22 cellular contexts compared by ENCODE assay signal in genomic region chr22:47048123-47049077, GRCh38.
DNase-seq lines count a peak whose midpoint lies in the region; ATAC-seq and TF ChIP-seq lines count a peak whose summit lies in the region.
"Had no signal": no experiment of that assay in that cellular context is flagged by ENCODE, and none has a peak within 500 bp of the region (broad histone marks: within the 10 kb centered on the region; RNA-seq: fewer than 3 reads in every experiment).

No MANE protein-coding gene starts in this region.

- no peaks in the 10 kb centered on the region for H3K9me3 Mint-ChIP-seq in stimulated activated memory B cell treated with anti-CD40 and anti-IgM and Interleukin-4, amounts not matched to agents 10 μg/mL and 1 μg/mL and 100 μg/mL, for 72 hours
- H3K9me3 Mint-ChIP-seq: activated CD4-positive, alpha-beta memory T cell treated with anti-CD3 and anti-CD28 coated beads, Interleukin-2, amount 10 ng/mL, durations not matched to agents 7 days and 5 days; activated T-cell treated with anti-CD3 and anti-CD28 coated beads, Interleukin-2, amount 50 U/mL, for 72 hours; HFFc6; IgD-negative memory B cell had no signal

- H3K27ac ChIP-seq in RWPE1 (peak overlapping the region; percentile 54), left lung (no peak overlapping the region), MM.1S (ENCODE audit: low read length) (no peak overlapping the region)
- H3K27ac ChIP-seq: SJSA1 had no signal

- intact Hi-C loops in Right ventricle myocardium inferior (cut with DNase I) (no loop called here), cardiac septum (cut with DNase I) (no loop called here), left lung (cut with DNase I) (no loop called here)

- no peaks in the 10 kb centered on the region for H3K27me3 ChIP-seq in left lung
- no peaks in the 10 kb centered on the region for H3K27me3 ChIP-seq in MM.1S (replicated peaks; ENCODE audit: insufficient read depth, low read length)
- H3K27me3 ChIP-seq: SJSA1 had no signal

- H2AFZ ChIP-seq in MM.1S (ENCODE audit: low read length): no peak overlapping the region

- POLR2A ChIA-PET in RWPE1 (lab: Yijun Ruan, JAX; ENCODE audit: low non-redundant PET): no interaction called here

- H3K4me3 ChIP-seq in left lung (no peak overlapping the region), MM.1S (ENCODE audit: low read length) (no peak overlapping the region)
- H3K4me3 ChIP-seq: SJSA1 had no signal

- peak; percentile 17 for DNase-seq in Right ventricle myocardium inferior (ENCODE audit: missing footprints)
- DNase-seq in cardiac septum (ENCODE audit: low spot score): no peak
- DNase-seq in RWPE1 (ENCODE audit: low spot score): no peak
- DNase-seq in left lung: peak; percentile 22 to 60
- no peak for DNase-seq in NCI-H146 treated with DMSO at 0.1 percent for 48 hours (lab: John Stamatoyannopoulos, UW; ENCODE audit: unreplicated experiment)
- DNase-seq in MM.1S: no peak
- DNase-seq: activated CD4-positive, alpha-beta memory T cell treated with anti-CD3 and anti-CD28 coated beads, Interleukin-2, amount 10 ng/mL, durations not matched to agents 7 days and 5 days; activated CD4-positive, CD25-positive, alpha-beta regulatory T cell; activated T-cell treated with anti-CD3 and anti-CD28 coated beads, Interleukin-2, amount 50 U/mL, for 72 hours; cortex of kidney; DMS 273 treated with DMSO at 0.1 percent for 48 hours; GDM1; HFFc6; NCI-H187; NCI-H446; T-helper 17 cell had no signal

- peaks cover 0 to 1% of the 10 kb centered on the region in 2 donors for H3K36me3 ChIP-seq in left lung
- no peaks in the 10 kb centered on the region for H3K36me3 ChIP-seq in MM.1S (replicated peaks; ENCODE audit: insufficient read depth, low read length)
- H3K36me3 ChIP-seq: SJSA1 had no signal

- no peak overlapping the region for H3K9ac ChIP-seq in MM.1S (ENCODE audit: low read length)

- H3K4me1 ChIP-seq in left lung (peaks cover 0 to 10% of the 10 kb centered on the region in 2 donors), MM.1S (ENCODE audit: low read length) (no peaks in the 10 kb centered on the region)
- H3K4me1 ChIP-seq: SJSA1 had no signal

- peak overlapping the region; percentile 69 for H3K27ac Mint-ChIP-seq in stimulated activated memory B cell treated with anti-CD40 and anti-IgM and Interleukin-4, amounts not matched to agents 10 μg/mL and 1 μg/mL and 100 μg/mL, for 72 hours
- H3K27ac Mint-ChIP-seq: activated CD4-positive, alpha-beta memory T cell treated with anti-CD3 and anti-CD28 coated beads, Interleukin-2, amount 10 ng/mL, durations not matched to agents 7 days and 5 days; activated naive CD8-positive, alpha-beta T cell; CD14-positive monocyte; HFFc6 had no signal

- no peaks in the 10 kb centered on the region for H3K9me2 ChIP-seq in MM.1S (replicated peaks; ENCODE audit: insufficient read depth, low read length)

- H3K4me3 Mint-ChIP-seq in stimulated activated memory B cell treated with anti-CD40 and anti-IgM and Interleukin-4, amounts not matched to agents 10 μg/mL and 1 μg/mL and 100 μg/mL, for 72 hours: no peak overlapping the region
- H3K4me3 Mint-ChIP-seq: activated CD4-positive, alpha-beta memory T cell treated with anti-CD3 and anti-CD28 coated beads, Interleukin-2, amount 10 ng/mL, durations not matched to agents 7 days and 5 days; activated naive CD8-positive, alpha-beta T cell; activated T-cell treated with anti-CD3 and anti-CD28 coated beads, Interleukin-2, amount 50 U/mL, for 72 hours; CD14-positive monocyte; HFFc6; T-helper 17 cell had no signal

- peaks cover 84% of the 10 kb centered on the region for H3K4me1 Mint-ChIP-seq in stimulated activated memory B cell treated with anti-CD40 and anti-IgM and Interleukin-4, amounts not matched to agents 10 μg/mL and 1 μg/mL and 100 μg/mL, for 72 hours

- TF ChIP-seq CTCF in RWPE1 (conservative IDR thresholded peaks at IDR 0.05; ENCODE audit: low read depth) (no peak), left lung (IDR thresholded peaks at IDR 0.05) (no peak), MM.1S (IDR thresholded peaks at IDR 0.05; ENCODE audit: low read length) (no peak)

- H3K9me3 ChIP-seq in left lung (no peaks in the 10 kb centered on the region), MM.1S (replicated peaks; ENCODE audit: insufficient read depth, low read length) (no peaks in the 10 kb centered on the region)
- H3K9me3 ChIP-seq: SJSA1 had no signal

- H3F3A ChIP-seq in MM.1S (ENCODE audit: insufficient read depth, low read length): no peaks in the 10 kb centered on the region

- H3K79me2 ChIP-seq in MM.1S (ENCODE audit: low read length): no peaks in the 10 kb centered on the region

- ATAC-seq in Right ventricle myocardium inferior (no peak), left lung (no peak), GM21576 (IDR thresholded peaks at IDR 0.05; ENCODE audit: unreplicated experiment) (no peak)
- ATAC-seq in stimulated activated memory B cell treated with anti-CD40 and anti-IgM and Interleukin-4, amounts not matched to agents 10 μg/mL and 1 μg/mL and 100 μg/mL, for 72 hours: no peak
- ATAC-seq: T-helper 17 cell had no signal

- peaks cover 29% of the 10 kb centered on the region for H3K36me3 Mint-ChIP-seq in stimulated activated memory B cell treated with anti-CD40 and anti-IgM and Interleukin-4, amounts not matched to agents 10 μg/mL and 1 μg/mL and 100 μg/mL, for 72 hours
- H3K36me3 Mint-ChIP-seq: activated naive CD8-positive, alpha-beta T cell had no signal

- CTCF ChIA-PET in RWPE1 (lab: Yijun Ruan, JAX): no interaction called here

- no peaks in the 10 kb centered on the region for H3K27me3 Mint-ChIP-seq in stimulated activated memory B cell treated with anti-CD40 and anti-IgM and Interleukin-4, amounts not matched to agents 10 μg/mL and 1 μg/mL and 100 μg/mL, for 72 hours
- H3K27me3 Mint-ChIP-seq: activated CD4-positive, alpha-beta memory T cell treated with anti-CD3 and anti-CD28 coated beads, Interleukin-2, amount 10 ng/mL, durations not matched to agents 7 days and 5 days; activated naive CD8-positive, alpha-beta T cell; IgD-negative memory B cell; T-helper 17 cell had no signal

- no peaks in the 10 kb centered on the region for H4K20me1 ChIP-seq in MM.1S (ENCODE audit: insufficient read depth, low read length)

- H3K4me2 ChIP-seq in MM.1S (ENCODE audit: low read depth, low read length): no peak overlapping the region

Comparison
In these comparisons a context has a peak if more than half of its experiments do, and no peak if none do; other contexts are left out.
1. DNase-seq: peak in Right ventricle myocardium inferior (single experiment) and left lung (2 of 2); none in cardiac septum (single experiment), RWPE1 (single experiment), NCI-H146 treated with DMSO at 0.1 percent for 48 hours (single experiment) and MM.1S (single experiment).